In genomic region chr1:39770100-39771021, GRCh38 we compare ENCODE assay signal across 8 cellular contexts. TPM values are rescaled to one million over a fixed set of nuclear protein-coding genes. Genes with fewer than 3 reads are reported as not detected.
A peak's percentile ranks its signal among the peaks of the same experiment; 100 is the strongest.
DNase-seq lines count a peak whose midpoint lies in the region; ATAC-seq and TF ChIP-seq lines count a peak whose summit lies in the region.
"Not testable (repeated sequence)": the region's sequence is repeated elsewhere in the genome, so short reads cannot be mapped to it uniquely, and the experiment has no call there.

No MANE protein-coding gene starts in this region.

- not testable (repeated sequence) for H3K4me2 ChIP-seq in GM23248 (ENCODE audit: unreplicated experiment)

- peak overlapping the region; percentile 68; the same call in 1 of the 2 replicates for H2AFZ ChIP-seq in GM23248

- not testable (repeated sequence) for H3F3A ChIP-seq in GM23248 (ENCODE audit: insufficient read depth)

- not testable (repeated sequence) for H3K9ac ChIP-seq in GM23248

- not testable (repeated sequence) for H3K27me3 ChIP-seq in GM23248 (replicated peaks; ENCODE audit: insufficient read depth); right cardiac atrium (ENCODE audit: control insufficient read depth, insufficient read depth)

- H3K36me3 ChIP-seq in GM23248 (ENCODE audit: low read depth), result not testable (repeated sequence)

- ATAC-seq in activated T-helper 17 cell treated with anti-CD3 and anti-CD28 coated beads, Interleukin-2, amount 50 U/mL, for 72 hours (replicated peaks), result peak; percentile 47
- peak; percentile 50 to 66 for ATAC-seq in right cardiac atrium

- TF ChIP-seq CTCF in AG10803 (conservative IDR thresholded peaks at IDR 0.05; ENCODE audit: low read length); chondrocyte (IDR thresholded peaks at IDR 0.05); nephron progenitor cell (IDR thresholded peaks at IDR 0.05): not testable (repeated sequence)

- not testable (repeated sequence) for H3K4me1 ChIP-seq in GM23248 (ENCODE audit: insufficient read depth); right cardiac atrium (ENCODE audit: control insufficient read depth, insufficient read depth, low read length)

- peak overlapping the region; percentile 43 for H3K4me3 ChIP-seq in AG10803 (ENCODE audit: low read length)
- H3K4me3 ChIP-seq in GM23248; right cardiac atrium (ENCODE audit: low read length): not testable (repeated sequence)

- H3K27ac ChIP-seq in GM23248; right cardiac atrium (ENCODE audit: low read length): not testable (repeated sequence)

- intact Hi-C loops in right cardiac atrium (cut with DNase I), result not testable (repeated sequence)

- peak overlapping the region; percentile 52 for H3K4me3 Mint-ChIP-seq in activated T-helper 17 cell treated with anti-CD3 and anti-CD28 coated beads, Interleukin-2, amount 50 U/mL, for 72 hours
- H3K4me3 Mint-ChIP-seq in chondrocyte (ENCODE audit: unreplicated experiment) (peak overlapping the region; percentile 81), nephron progenitor cell (peak overlapping the region; percentile 73)

- in situ Hi-C loops in GM23248 (cut with MboI), result not testable (repeated sequence)

- 5 to 6% methylated on average over 12 to 24 of the region's 71 CpGs for WGBS in GM23248 (ENCODE audit: low coverage in 1 of 2, low lambda C conversion rate in 2 of 2, missing lambda C conversion rate in 2 of 2), 2 experiments
- WGBS in right cardiac atrium, result 5% methylated on average over 21 of the region's 71 CpGs

- H3K79me2 ChIP-seq in GM23248 (ENCODE audit: insufficient read depth), result not testable (repeated sequence)

- H3K9me2 ChIP-seq in GM23248 (ENCODE audit: insufficient read depth), result not testable (repeated sequence)

- not testable (repeated sequence) for H3K4me1 Mint-ChIP-seq in activated T-helper 17 cell treated with anti-CD3 and anti-CD28 coated beads, Interleukin-2, amount 50 U/mL, for 72 hours; chondrocyte (ENCODE audit: low read depth); nephron progenitor cell

- H3K36me3 Mint-ChIP-seq in activated T-helper 17 cell treated with anti-CD3 and anti-CD28 coated beads, Interleukin-2, amount 50 U/mL, for 72 hours (ENCODE audit: low read depth); chondrocyte (ENCODE audit: low read depth); nephron progenitor cell (ENCODE audit: low read depth): not testable (repeated sequence)

- not testable (repeated sequence) for H4K20me1 ChIP-seq in GM23248 (ENCODE audit: insufficient read depth)

- not testable (repeated sequence) for H3K9me3 Mint-ChIP-seq in activated T-helper 17 cell treated with anti-CD3 and anti-CD28 coated beads, Interleukin-2, amount 50 U/mL, for 72 hours; chondrocyte (ENCODE audit: low read depth); nephron progenitor cell

- not testable (repeated sequence) for H3K27me3 Mint-ChIP-seq in activated T-helper 17 cell treated with anti-CD3 and anti-CD28 coated beads, Interleukin-2, amount 50 U/mL, for 72 hours; chondrocyte (ENCODE audit: low read depth)
- peaks cover 16% of the 10 kb centered on the region for H3K27me3 Mint-ChIP-seq in nephron progenitor cell (ENCODE audit: low read depth, poor library complexity)

- H3K9me3 ChIP-seq in GM23248 (ENCODE audit: low read depth); right cardiac atrium (ENCODE audit: control insufficient read depth, low read length): not testable (repeated sequence)

- not testable (repeated sequence) for H3K27ac Mint-ChIP-seq in activated T-helper 17 cell treated with anti-CD3 and anti-CD28 coated beads, Interleukin-2, amount 50 U/mL, for 72 hours; nephron progenitor cell
- H3K27ac Mint-ChIP-seq in chondrocyte (ENCODE audit: unreplicated experiment), result peak overlapping the region; percentile 27

- DNase-seq in AG10803 (ENCODE audit: low read depth); chondrocyte (ENCODE audit: low spot score); right cardiac atrium; nephron progenitor cell: not testable (repeated sequence)
- peak; percentile 17 for DNase-seq in GM23248
- peak in 3 of 5 experiments; percentile 17 to 45 (median 27) for DNase-seq in T-helper 2 cell
- peak; percentile 28 to 67 for DNase-seq in stimulated activated CD4-positive, alpha-beta T cell treated with anti-CD3 and anti-CD28 coated beads, Interleukin-4, amount 100 ng/mL, for 4 hours

RNA-seq across cellular contexts. Expression of gene OXCT2, which starts 0.8 kb away (rescaled TPM):
- 0.89 and 3.5 TPM in 2 replicates for total RNA-seq in GM23248 (2014; rRNA removed; shearing (Covaris generic))
- polyA plus RNA-seq in GM23248 (2016; fragmentation: Nextera tagmentation; extraction: Ambion mirVana), result 0.37 and 0.69 TPM in 2 replicates
- 1 to 10 TPM in 1 of 2 donors, under 1 TPM in 1; 0.69 to 1.1 TPM for total RNA-seq in activated T-helper 17 cell treated with anti-CD3 and anti-CD28 coated beads, Interleukin-2, amount 50 U/mL, for 72 hours
- 0.29 to 0.72 TPM in 2 of 3 replicates, not detected in the other for total RNA-seq in chondrocyte
- total RNA-seq in right cardiac atrium, result 10 to 100 TPM in 2 of 4 donors, 1 to 10 TPM in 2; 6.2 to 21.2 (median 11.6) TPM
- polyA plus RNA-seq in right cardiac atrium, result 4.3 TPM

RNA-seq across cellular contexts. Expression of gene BMP8B, which starts 18.3 kb away (rescaled TPM):
- total RNA-seq in GM23248 (2014; rRNA removed; shearing (Covaris generic)), result not detected in 2 replicates
- polyA plus RNA-seq in GM23248 (2016; fragmentation: Nextera tagmentation; extraction: Ambion mirVana), result not detected in 2 replicates
- total RNA-seq in activated T-helper 17 cell treated with anti-CD3 and anti-CD28 coated beads, Interleukin-2, amount 50 U/mL, for 72 hours, result under 1 TPM; 0.08 to 0.37 TPM
- 0.07 to 0.25 TPM (median 0.18 TPM) in 3 replicates for total RNA-seq in chondrocyte
- under 1 TPM; 0.37 to 0.78 (median 0.65) TPM for total RNA-seq in right cardiac atrium
- 0.25 TPM for polyA plus RNA-seq in right cardiac atrium

RNA-seq across cellular contexts. Expression of gene PPIE, which starts 31.7 kb away (rescaled TPM):
- total RNA-seq in GM23248 (2014; rRNA removed; shearing (Covaris generic)), result 19.9 and 35.3 TPM in 2 replicates
- polyA plus RNA-seq in GM23248 (2016; fragmentation: Nextera tagmentation; extraction: Ambion mirVana) (63.4 and 68.0 TPM in 2 replicates), right cardiac atrium (37.6 TPM)
- 10 to 100 TPM; 56.0 to 68.7 TPM for total RNA-seq in activated T-helper 17 cell treated with anti-CD3 and anti-CD28 coated beads, Interleukin-2, amount 50 U/mL, for 72 hours
- total RNA-seq in chondrocyte (31.5 to 32.7 TPM (median 32.6 TPM) in 3 replicates), right cardiac atrium (10 to 100 TPM; 30.8 to 34.9 (median 34.1) TPM)
